8 cellular contexts compared by ENCODE assay signal in the genomic region with DNA sequence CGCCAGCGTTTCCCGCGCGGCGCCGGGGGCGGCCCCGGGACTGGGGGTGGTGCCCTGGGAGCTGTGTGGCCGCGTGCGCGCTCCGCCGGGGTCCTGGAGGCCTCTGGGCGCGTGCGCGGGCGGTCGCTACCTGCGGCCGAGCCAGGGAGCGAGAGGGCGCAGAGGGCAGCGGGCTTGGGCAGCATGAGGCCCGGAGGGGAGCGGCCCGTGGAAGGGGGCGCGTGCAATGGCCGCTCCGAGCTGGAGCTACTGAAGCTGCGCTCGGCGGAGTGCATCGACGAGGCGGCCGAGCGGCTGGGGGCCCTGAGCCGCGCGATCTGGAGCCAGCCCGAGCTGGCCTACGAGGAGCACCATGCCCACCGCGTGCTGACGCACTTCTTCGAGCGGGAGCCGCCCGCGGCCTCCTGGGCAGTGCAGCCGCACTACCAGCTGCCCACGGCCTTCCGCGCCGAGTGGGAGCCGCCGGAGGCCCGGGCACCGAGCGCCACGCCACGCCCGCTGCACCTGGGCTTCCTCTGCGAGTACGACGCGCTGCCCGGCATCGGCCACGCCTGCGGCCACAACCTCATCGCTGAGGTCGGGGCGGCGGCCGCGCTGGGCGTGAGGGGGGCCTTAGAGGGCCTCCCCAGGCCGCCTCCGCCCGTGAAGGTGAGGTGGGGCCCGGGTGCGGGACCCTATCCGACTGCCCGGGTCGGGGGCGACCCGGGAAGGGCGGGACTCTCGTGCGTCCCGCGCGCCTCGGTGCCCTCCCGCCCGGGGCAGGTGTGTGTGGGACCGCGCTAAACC. TPM values are rescaled to one million over a fixed set of nuclear protein-coding genes. Genes with fewer than 3 reads are reported as not detected.
DNase-seq lines count a peak whose midpoint lies in the region; ATAC-seq and TF ChIP-seq lines count a peak whose summit lies in the region.

A gene with protein sequence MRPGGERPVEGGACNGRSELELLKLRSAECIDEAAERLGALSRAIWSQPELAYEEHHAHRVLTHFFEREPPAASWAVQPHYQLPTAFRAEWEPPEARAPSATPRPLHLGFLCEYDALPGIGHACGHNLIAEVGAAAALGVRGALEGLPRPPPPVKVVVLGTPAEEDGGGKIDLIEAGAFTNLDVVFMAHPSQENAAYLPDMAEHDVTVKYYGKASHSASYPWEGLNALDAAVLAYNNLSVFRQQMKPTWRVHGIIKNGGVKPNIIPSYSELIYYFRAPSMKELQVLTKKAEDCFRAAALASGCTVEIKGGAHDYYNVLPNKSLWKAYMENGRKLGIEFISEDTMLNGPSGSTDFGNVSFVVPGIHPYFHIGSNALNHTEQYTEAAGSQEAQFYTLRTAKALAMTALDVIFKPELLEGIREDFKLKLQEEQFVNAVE (plus strand): TSS at position 94 of the 786 bp plus-strand sequence. CDS start 90 bp downstream, at position 184.

- H3F3A ChIP-seq in PC-9 (ENCODE audit: insufficient read depth, low read depth) (peaks cover 10% of the 10 kb centered on the region), neural progenitor cell (ENCODE audit: low read depth) (no peaks in the 10 kb centered on the region)

- H3K4me1 Mint-ChIP-seq in neural progenitor cell, result peaks cover 15% of the 10 kb centered on the region

- ATAC-seq in GM19452 (IDR thresholded peaks at IDR 0.05; ENCODE audit: unreplicated experiment) (peak; percentile 72), HG03565 (IDR thresholded peaks at IDR 0.05; ENCODE audit: unreplicated experiment) (peak; percentile 30)

- H3K36me3 ChIP-seq in PC-9 (ENCODE audit: low read depth) (peaks cover 9% of the 10 kb centered on the region; the same call in 1 of the 2 replicates), neural progenitor cell (no peaks in the 10 kb centered on the region), stomach smooth muscle (ENCODE audit: control insufficient read depth in 2 of 2, insufficient read depth in 2 of 2, low read length in 2 of 2) (no peaks in the 10 kb centered on the region)

- H3K79me2 ChIP-seq in PC-9 (ENCODE audit: low read depth) (peaks cover 38% of the 10 kb centered on the region), neural progenitor cell (ENCODE audit: low read depth) (peaks cover 5% of the 10 kb centered on the region)

- POLR2A ChIA-PET in PC-9 (lab: Charles Lee; ENCODE audit: unreplicated experiment), result interaction anchor here (0.6 to 1.1 kb wide), 3 partner anchors 67 to 166 kb away, joined by 3 to 5 read pairs (median 5); no protein-coding TSS in a partner anchor

- H3K4me3 ChIP-seq in PC-9 (peak within 1 kb of the TSS; percentile 80), fibroblast of mammary gland (ENCODE audit: control insufficient read depth, low read depth, low read length) (peak within 1 kb of the TSS; percentile 55), neural progenitor cell (peak within 1 kb of the TSS; percentile 54), stomach smooth muscle (ENCODE audit: low read length in 2 of 2) (peak within 1 kb of the TSS; percentile 85 to 96)

- H3K9me3 ChIP-seq in PC-9 (ENCODE audit: insufficient read depth, low read depth) (no peaks in the 10 kb centered on the region), neural progenitor cell (ENCODE audit: low read depth) (no peaks in the 10 kb centered on the region), stomach smooth muscle (ENCODE audit: control insufficient read depth in 2 of 2, low read length in 2 of 2) (no peaks in the 10 kb centered on the region)

- H3K4me1 ChIP-seq in PC-9 (replicated peaks; ENCODE audit: insufficient read depth) (peaks cover 31% of the 10 kb centered on the region; the same call in 1 of the 2 replicates), neural progenitor cell (peaks cover 15% of the 10 kb centered on the region), stomach smooth muscle (ENCODE audit: control insufficient read depth, insufficient read depth, low read length) (peaks cover 6% of the 10 kb centered on the region)

- intact Hi-C loops in PC-9 (cut with micrococcal nuclease; ENCODE audit: unreplicated experiment), result loop anchor here (2.0 kb wide), 2 partner anchors 65 to 153 kb away; a partner anchor contains a TSS

- TSS peak; percentile 40 for BruUV-seq in PC-9 (replicated peaks; lab: Mats Ljungman, UMichigan)

- H3K27ac ChIP-seq in PC-9 (peak within 1 kb of the TSS; percentile 85), neural progenitor cell (no peak within 1 kb of the TSS), stomach smooth muscle (ENCODE audit: low read length) (peak within 1 kb of the TSS; percentile 79)

- peaks cover 4% of the 10 kb centered on the region for H3K36me3 Mint-ChIP-seq in neural progenitor cell

- H3K27me3 ChIP-seq in PC-9 (ENCODE audit: insufficient read depth, low read depth) (no peaks in the 10 kb centered on the region), neural progenitor cell (peaks cover 37% of the 10 kb centered on the region), stomach smooth muscle (ENCODE audit: control insufficient read depth in 1 of 2, insufficient read depth in 2 of 2, low read length in 2 of 2) (no peaks in the 10 kb centered on the region)

- H2AFZ ChIP-seq in PC-9 (peak within 1 kb of the TSS; percentile 93), neural progenitor cell (replicated peaks) (peak within 1 kb of the TSS; percentile 93)

- no peaks in the 10 kb centered on the region for H3K9me3 Mint-ChIP-seq in neural progenitor cell

- CTCF ChIA-PET in PC-9 (lab: Charles Lee), result interaction anchor here (0.6 kb wide), 2 partner anchors 8 to 38 kb away, joined by 4 read pairs; no protein-coding TSS in a partner anchor

- H3K4me2 ChIP-seq in PC-9 (peak within 1 kb of the TSS; percentile 94), neural progenitor cell (peak within 1 kb of the TSS; percentile 84)

- H3K4me3 Mint-ChIP-seq in neural progenitor cell, result peak within 1 kb of the TSS; percentile 87

- peak within 1 kb of the TSS; percentile 12 for H3K27ac Mint-ChIP-seq in neural progenitor cell

- no peak for TF ChIP-seq CTCF in PC-9 (conservative IDR thresholded peaks at IDR 0.05)
- TF ChIP-seq CTCF in fibroblast of mammary gland (conservative IDR thresholded peaks at IDR 0.05; ENCODE audit: control insufficient read depth, insufficient read depth, low read depth, low read length), result no peak
- no peak for TF ChIP-seq CTCF in neural progenitor cell (IDR thresholded peaks at IDR 0.05)

- in situ Hi-C loops in Caki2 (cut with HindIII; ENCODE audit: low pct_unique_long_range_greater_than_20kb, low sequenced_read_pairs), result no loop called here

- H3K9me2 ChIP-seq in PC-9 (ENCODE audit: insufficient read depth), result no peaks in the 10 kb centered on the region

- H3K9ac ChIP-seq in neural progenitor cell (no peak within 1 kb of the TSS), stomach smooth muscle (ENCODE audit: low read length in 2 of 2) (peak within 1 kb of the TSS; percentile 85 to 87)

- H4K20me1 ChIP-seq in PC-9 (ENCODE audit: insufficient read depth), result no peaks in the 10 kb centered on the region
- peaks cover 3% of the 10 kb centered on the region for H4K20me1 ChIP-seq in neural progenitor cell (ENCODE audit: low read depth)

- peak; percentile 82 for DNase-seq in Caki2 (ENCODE audit: low read depth)
- peak in 1 of 2 experiments; percentile 76 for DNase-seq in PC-9
- DNase-seq in activated T-helper 1 cell treated with Interleukin-2 at 50 U/mL for 16 hours (ENCODE audit: low read depth), result peak; percentile 38
- peak; percentile 29 for DNase-seq in fibroblast of mammary gland (ENCODE audit: low read depth)
- peak; percentile 79 for DNase-seq in neural progenitor cell (ENCODE audit: low spot score)

- no peaks in the 10 kb centered on the region for H3K27me3 Mint-ChIP-seq in neural progenitor cell (ENCODE audit: insufficient read depth, low read depth)

RNA-seq across cellular contexts. Expression of the gene that starts here (rescaled TPM):
- total RNA-seq in Caki2 (2014; rRNA removed; shearing (Covaris generic); ENCODE audit: low replicate concordance), result 16.9 and 21.8 TPM in 2 replicates
- 21.9 and 28.8 TPM in 2 replicates for total RNA-seq in PC-9 (2021)
- 19.4 and 27.6 TPM in 2 replicates for total RNA-seq in neural progenitor cell (ENCODE audit: low replicate concordance)
